21 cellular contexts compared by ENCODE assay signal in the genomic region with DNA sequence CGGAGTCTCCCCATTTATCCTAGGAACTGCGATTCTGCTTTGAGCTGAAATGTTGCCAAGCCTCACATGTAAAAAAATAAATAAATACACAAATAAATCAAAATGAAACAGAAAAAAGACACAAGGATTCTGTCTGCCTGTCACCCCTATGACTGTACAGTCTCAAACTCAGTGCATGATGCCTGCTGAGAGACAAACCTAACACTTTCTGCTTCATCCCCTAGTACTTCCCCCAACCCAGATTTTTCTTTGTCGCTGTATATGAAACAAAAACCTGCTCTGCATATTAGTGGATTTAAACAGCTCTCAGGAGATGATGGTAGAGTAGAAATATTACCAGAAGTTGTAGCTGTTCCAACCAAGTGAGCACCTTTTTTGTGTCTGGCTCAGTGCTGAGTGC.
"Had no signal": no experiment of that assay in that cellular context is flagged by ENCODE, and none has a peak within 500 bp of the region (broad histone marks: within the 10 kb centered on the region; RNA-seq: fewer than 3 reads in every experiment).

No MANE protein-coding gene starts in this region.

- H3K4me1 ChIP-seq: gastrocnemius medialis, psoas muscle, right lobe of liver, testis, upper lobe of right lung, vagina had no signal

- H3K4me3 Mint-ChIP-seq: effector memory CD8-positive, alpha-beta T cell; naive thymus-derived CD4-positive, alpha-beta T cell; nephron progenitor cell; stimulated activated memory B cell treated with anti-CD40 and anti-IgM and Interleukin-4, amounts not matched to agents 10 μg/mL and 1 μg/mL and 100 μg/mL, for 72 hours; stimulated activated naive CD8-positive, alpha-beta T cell treated with anti-CD3 and anti-CD28 coated beads, Interleukin-15, amount 100 ng/mL, for 72 hours had no signal

- H3K4me3 ChIP-seq: esophagus muscularis mucosa, gastrocnemius medialis, heart right ventricle, psoas muscle, right lobe of liver, testis, tibial nerve, upper lobe of right lung, vagina had no signal

- H3K9me3 Mint-ChIP-seq: effector memory CD8-positive, alpha-beta T cell had no signal

- H3K27ac Mint-ChIP-seq: nephron progenitor cell; stimulated activated memory B cell treated with anti-CD40 and anti-IgM and Interleukin-4, amounts not matched to agents 10 μg/mL and 1 μg/mL and 100 μg/mL, for 72 hours; stimulated activated naive CD8-positive, alpha-beta T cell treated with anti-CD3 and anti-CD28 coated beads, Interleukin-15, amount 100 ng/mL, for 72 hours had no signal

- DNase-seq: effector memory CD8-positive, alpha-beta T cell; gastrocnemius medialis; heart right ventricle; hypothalamus; kidney glomerular epithelial cell; naive thymus-derived CD4-positive, alpha-beta T cell; nephron progenitor cell; psoas muscle; retina; right lobe of liver; stimulated activated CD4-positive, alpha-beta T cell treated with anti-CD3 and anti-CD28 coated beads, Interleukin-4, amount 100 ng/mL, for 1 hour; stimulated activated CD8-positive, alpha-beta memory T cell treated with anti-CD3 and anti-CD28 coated beads, Interleukin-4, amount 100 ng/mL, for 48 hours; stimulated activated naive CD8-positive, alpha-beta T cell treated with anti-CD3 and anti-CD28 coated beads, Interleukin-15, amount 100 ng/mL, for 72 hours; testis; upper lobe of right lung had no signal

- H3K36me3 Mint-ChIP-seq: stimulated activated memory B cell treated with anti-CD40 and anti-IgM and Interleukin-4, amounts not matched to agents 10 μg/mL and 1 μg/mL and 100 μg/mL, for 72 hours had no signal

- H3K36me3 ChIP-seq: esophagus muscularis mucosa, gastrocnemius medialis, heart right ventricle, right lobe of liver, tibial nerve, upper lobe of right lung, vagina had no signal

- H3K27me3 ChIP-seq: esophagus muscularis mucosa, gastrocnemius medialis, right lobe of liver, testis, upper lobe of right lung, vagina had no signal

- H3K9me3 ChIP-seq: esophagus muscularis mucosa, gastrocnemius medialis, heart right ventricle, psoas muscle, right lobe of liver, testis, tibial nerve, upper lobe of right lung, vagina had no signal

- H3K27me3 Mint-ChIP-seq: effector memory CD8-positive, alpha-beta T cell; naive thymus-derived CD4-positive, alpha-beta T cell; stimulated activated memory B cell treated with anti-CD40 and anti-IgM and Interleukin-4, amounts not matched to agents 10 μg/mL and 1 μg/mL and 100 μg/mL, for 72 hours; stimulated activated naive CD8-positive, alpha-beta T cell treated with anti-CD3 and anti-CD28 coated beads, Interleukin-15, amount 100 ng/mL, for 72 hours had no signal

- ATAC-seq: effector memory CD8-positive, alpha-beta T cell; gastrocnemius medialis; heart right ventricle; left lobe of liver; naive thymus-derived CD4-positive, alpha-beta T cell; psoas muscle; right lobe of liver; stimulated activated naive CD8-positive, alpha-beta T cell treated with anti-CD3 and anti-CD28 coated beads, Interleukin-15, amount 100 ng/mL, for 72 hours; upper lobe of right lung had no signal

- H3K27ac ChIP-seq: epithelial cell of prostate, esophagus muscularis mucosa, gastrocnemius medialis, heart right ventricle, psoas muscle, right lobe of liver, testis, tibial nerve, upper lobe of right lung, vagina had no signal
